In genomic region chr14:64541971-64542838, GRCh38 we compare ENCODE assay signal across 9 cellular contexts. TPM values are rescaled to one million over a fixed set of nuclear protein-coding genes. Genes with fewer than 3 reads are reported as not detected.
DNase-seq lines count a peak whose midpoint lies in the region; ATAC-seq and TF ChIP-seq lines count a peak whose summit lies in the region.
"Had no signal": no experiment of that assay in that cellular context is flagged by ENCODE, and none has a peak within 500 bp of the region (broad histone marks: within the 10 kb centered on the region; RNA-seq: fewer than 3 reads in every experiment).

No MANE protein-coding gene starts in this region.

- CTCF ChIA-PET in AG04450 (lab: Charles Lee) (interaction anchor here (1.8 to 6.1 kb wide), 2 partner anchors 95 to 350 kb away, joined by 8 to 73 read pairs; no protein-coding TSS in a partner anchor), PC-3 (lab: Charles Lee) (interaction anchor here (1.1 kb wide), 1 partner anchor 94 kb away, joined by 5 read pairs; no protein-coding TSS in a partner anchor)

- H3K9ac ChIP-seq in PC-3 (ENCODE audit: low read length) (no peak overlapping the region), endocrine pancreas (ENCODE audit: control insufficient read depth, insufficient read depth, low read length) (peak overlapping the region; percentile 40)

- H3K4me3 Mint-ChIP-seq in natural killer cell treated with Interleukin-12 subunit alpha and Interleukin-12 subunit beta and Interleukin-15 and Interleukin-18, amount 100 ng/mL, for 72 hours: peak overlapping the region; percentile 100

- no TSS peak for BruUV-seq in PC-3 (replicated peaks; lab: Mats Ljungman, UMichigan)

- H3K36me3 ChIP-seq in PC-3 (ENCODE audit: low read depth, low read length) (no peaks in the 10 kb centered on the region), endocrine pancreas (ENCODE audit: control insufficient read depth, insufficient read depth, low read length) (no peaks in the 10 kb centered on the region)

- peaks cover 14% of the 10 kb centered on the region for H3K9me3 ChIP-seq in AG04450 (ENCODE audit: control insufficient read depth, insufficient read depth, low read length)
- H3K9me3 ChIP-seq in PC-3 (ENCODE audit: low read length): no peaks in the 10 kb centered on the region
- H3K9me3 ChIP-seq in endocrine pancreas (ENCODE audit: control insufficient read depth, low read length): no peaks in the 10 kb centered on the region

- no peaks in the 10 kb centered on the region for H3K9me3 Mint-ChIP-seq in natural killer cell treated with Interleukin-12 subunit alpha and Interleukin-12 subunit beta and Interleukin-15 and Interleukin-18, amount 100 ng/mL, for 72 hours

- H3K27me3 ChIP-seq in AG04450 (ENCODE audit: control insufficient read depth, insufficient read depth, low read length) (peaks cover 10% of the 10 kb centered on the region), PC-3 (ENCODE audit: low read length) (no peaks in the 10 kb centered on the region), endocrine pancreas (ENCODE audit: control insufficient read depth, insufficient read depth, low read length) (no peaks in the 10 kb centered on the region)

- H3K27ac Mint-ChIP-seq in natural killer cell treated with Interleukin-12 subunit alpha and Interleukin-12 subunit beta and Interleukin-15 and Interleukin-18, amount 100 ng/mL, for 72 hours: peak overlapping the region; percentile 29 to 87

- intact Hi-C loops in PC-3 (cut with micrococcal nuclease): loop anchor here (2.0 kb wide), 1 partner anchor 27 kb away; no protein-coding TSS in a partner anchor

- no peak for DNase-seq in AG04450 (ENCODE audit: low read depth, low spot score)
- DNase-seq in PC-3: no peak
- no peak for DNase-seq in natural killer cell treated with Interleukin-12 subunit alpha and Interleukin-12 subunit beta and Interleukin-15 and Interleukin-18, amount 100 ng/mL, for 72 hours (ENCODE audit: low spot score)
- DNase-seq in NCI-H1436 treated with DMSO at 0.1 percent for 48 hours (lab: John Stamatoyannopoulos, UW): no peak
- no peak for DNase-seq in SK-N-DZ (ENCODE audit: low spot score)
- DNase-seq in foreskin melanocyte: no peak
- DNase-seq in HCEC 1CT: no peak
- DNase-seq: effector CD8-positive, alpha-beta T cell had no signal

- no peak for ATAC-seq in PC-3
- ATAC-seq in natural killer cell treated with Interleukin-12 subunit alpha and Interleukin-12 subunit beta and Interleukin-15 and Interleukin-18, amount 100 ng/mL, for 72 hours: no peak

- H2AFZ ChIP-seq in PC-3 (ENCODE audit: low read length): no peak overlapping the region

- H3K27ac ChIP-seq in AG04450 (ENCODE audit: low read depth, low read length) (no peak overlapping the region), PC-3 (ENCODE audit: low read length) (no peak overlapping the region)

- peaks cover 13 to 14% of the 10 kb centered on the region in 2 donors for H3K27me3 Mint-ChIP-seq in natural killer cell treated with Interleukin-12 subunit alpha and Interleukin-12 subunit beta and Interleukin-15 and Interleukin-18, amount 100 ng/mL, for 72 hours

- H3K4me1 ChIP-seq in PC-3 (ENCODE audit: insufficient read depth, low read length) (peaks cover 19% of the 10 kb centered on the region), endocrine pancreas (ENCODE audit: control insufficient read depth, insufficient read depth, low read length) (peaks cover 9% of the 10 kb centered on the region)

- no peaks in the 10 kb centered on the region for H3K9me2 ChIP-seq in PC-3 (replicated peaks; ENCODE audit: low read length)

- peaks cover 6% of the 10 kb centered on the region for H3K36me3 Mint-ChIP-seq in natural killer cell treated with Interleukin-12 subunit alpha and Interleukin-12 subunit beta and Interleukin-15 and Interleukin-18, amount 100 ng/mL, for 72 hours

- no peaks in the 10 kb centered on the region for H3F3A ChIP-seq in PC-3 (ENCODE audit: low read length, unreplicated experiment)

- H3K4me1 Mint-ChIP-seq in natural killer cell treated with Interleukin-12 subunit alpha and Interleukin-12 subunit beta and Interleukin-15 and Interleukin-18, amount 100 ng/mL, for 72 hours (ENCODE audit: low read depth in 2 of 2): peaks cover 27 to 38% of the 10 kb centered on the region in 2 donors

- no peaks in the 10 kb centered on the region for H4K20me1 ChIP-seq in PC-3 (ENCODE audit: low read length)

- no peaks in the 10 kb centered on the region for H3K79me2 ChIP-seq in PC-3 (ENCODE audit: low read length)

- H3K4me3 ChIP-seq in AG04450 (ENCODE audit: low read depth, low read length) (peak overlapping the region; percentile 62), PC-3 (ENCODE audit: low read length) (no peak overlapping the region), endocrine pancreas (ENCODE audit: control insufficient read depth, insufficient read depth, low read length) (peak overlapping the region; percentile 61)

- POLR2A ChIA-PET in AG04450 (lab: Yijun Ruan, JAX): interaction anchor here (1.0 to 3.2 kb wide), 5 partner anchors 13 to 220 kb away, joined by 3 to 35 read pairs (median 6); no protein-coding TSS in a partner anchor
- POLR2A ChIA-PET in PC-3 (lab: Charles Lee; ENCODE audit: unreplicated experiment): interaction anchor here (0.6 to 1.5 kb wide), 2 partner anchors 87 to 617 kb away, joined by 5 to 8 read pairs; no protein-coding TSS in a partner anchor

- H3K4me2 ChIP-seq in PC-3 (ENCODE audit: low read length): peak overlapping the region; percentile 25

- TF ChIP-seq CTCF in AG04450 (IDR thresholded peaks at IDR 0.05; ENCODE audit: low read depth, low read length) (no peak), PC-3 (conservative IDR thresholded peaks at IDR 0.05; ENCODE audit: low read depth, low read length) (no peak)

RNA-seq across cellular contexts. Expression of gene HSPA2, which starts 1.7 kb away (rescaled TPM):
- 18.2 and 21.4 TPM in 2 replicates for polyA plus RNA-seq in AG04450 (2011; rRNA removed)
- polyA minus RNA-seq in AG04450 (2011; rRNA and poly(A)+ RNA removed): 15.6 and 18.6 TPM in 2 replicates
- total RNA-seq in PC-3 (2014; rRNA removed): 15.7 and 16.5 TPM in 2 replicates
- total RNA-seq in natural killer cell treated with Interleukin-12 subunit alpha and Interleukin-12 subunit beta and Interleukin-15 and Interleukin-18, amount 100 ng/mL, for 72 hours: 10 to 100 TPM in 1 of 2 donors, 1 to 10 TPM in 1; 5.7 to 12.5 TPM
- 2.0 TPM in 2 replicates for polyA plus RNA-seq in SK-N-DZ (2014; cell fraction: cytosol; rRNA removed)
- polyA plus RNA-seq in SK-N-DZ (2014; cell fraction: nucleus; rRNA removed): 1.3 and 2.4 TPM in 2 replicates

RNA-seq across cellular contexts. Expression of gene PPP1R36, which starts 7.6 kb away (rescaled TPM):
- 0.31 and 0.38 TPM in 2 replicates for polyA plus RNA-seq in AG04450 (2011; rRNA removed)
- 0.55 TPM in 1 of 2 replicates, not detected in the other for polyA minus RNA-seq in AG04450 (2011; rRNA and poly(A)+ RNA removed)
- total RNA-seq in PC-3 (2014; rRNA removed): 0.26 TPM in 1 of 2 replicates, not detected in the other
- total RNA-seq in natural killer cell treated with Interleukin-12 subunit alpha and Interleukin-12 subunit beta and Interleukin-15 and Interleukin-18, amount 100 ng/mL, for 72 hours: under 1 TPM in 1 of 2 donors, not detected in 1; 0.17 TPM
- not detected in 2 replicates for polyA plus RNA-seq in SK-N-DZ (2014; cell fraction: cytosol; rRNA removed)
- polyA plus RNA-seq in SK-N-DZ (2014; cell fraction: nucleus; rRNA removed): not detected in 2 replicates

RNA-seq across cellular contexts. Expression of gene ZBTB1, which starts 37.6 kb away (rescaled TPM):
- 30.2 and 42.1 TPM in 2 replicates for polyA plus RNA-seq in AG04450 (2011; rRNA removed)
- polyA minus RNA-seq in AG04450 (2011; rRNA and poly(A)+ RNA removed): 22.7 and 51.0 TPM in 2 replicates
- total RNA-seq in PC-3 (2014; rRNA removed): 23.6 and 26.0 TPM in 2 replicates
- 10 to 100 TPM; 42.5 to 46.8 TPM for total RNA-seq in natural killer cell treated with Interleukin-12 subunit alpha and Interleukin-12 subunit beta and Interleukin-15 and Interleukin-18, amount 100 ng/mL, for 72 hours
- polyA plus RNA-seq in SK-N-DZ (2014; cell fraction: cytosol; rRNA removed): 25.5 and 27.8 TPM in 2 replicates
- polyA plus RNA-seq in SK-N-DZ (2014; cell fraction: nucleus; rRNA removed): 36.4 and 47.0 TPM in 2 replicates

RNA-seq across cellular contexts. Expression of gene ZBTB25, which starts 38.6 kb away (rescaled TPM):
- polyA plus RNA-seq in AG04450 (2011; rRNA removed): 6.3 and 7.3 TPM in 2 replicates
- 10.1 and 11.9 TPM in 2 replicates for polyA minus RNA-seq in AG04450 (2011; rRNA and poly(A)+ RNA removed)
- 4.0 and 10.7 TPM in 2 replicates for total RNA-seq in PC-3 (2014; rRNA removed)
- total RNA-seq in natural killer cell treated with Interleukin-12 subunit alpha and Interleukin-12 subunit beta and Interleukin-15 and Interleukin-18, amount 100 ng/mL, for 72 hours: 10 to 100 TPM; 15.2 to 21.4 TPM
- polyA plus RNA-seq in SK-N-DZ (2014; cell fraction: cytosol; rRNA removed): 3.8 and 4.1 TPM in 2 replicates
- 3.7 and 6.5 TPM in 2 replicates for polyA plus RNA-seq in SK-N-DZ (2014; cell fraction: nucleus; rRNA removed)
